12 cellular contexts compared by ENCODE assay signal in genomic region chr21:46022551-46023107, GRCh38. TPM values are rescaled to one million over a fixed set of nuclear protein-coding genes. Genes with fewer than 3 reads are reported as not detected.
A peak's percentile ranks its signal among the peaks of the same experiment; 100 is the strongest.
DNase-seq lines count a peak whose midpoint lies in the region; ATAC-seq and TF ChIP-seq lines count a peak whose summit lies in the region.
"Had no signal": no experiment of that assay in that cellular context is flagged by ENCODE, and none has a peak within 500 bp of the region (broad histone marks: within the 10 kb centered on the region; RNA-seq: fewer than 3 reads in every experiment).

No MANE protein-coding gene starts in this region.

- TF ChIP-seq CTCF in SK-N-SH (IDR thresholded peaks at IDR 0.05) (no peak), Peyer's patch (IDR thresholded peaks at IDR 0.05) (no peak), transverse colon (IDR thresholded peaks at IDR 0.05) (no peak), natural killer cell (IDR thresholded peaks at IDR 0.05) (no peak)

- H3K79me2 ChIP-seq in SK-N-SH (ENCODE audit: insufficient read depth) = no peaks in the 10 kb centered on the region

- TF ChIP-seq RAD21 in SK-N-SH (IDR thresholded peaks at IDR 0.05; ENCODE audit: low read length) = no peak

- no peaks in the 10 kb centered on the region for H3K9me3 Mint-ChIP-seq in natural killer cell
- H3K9me3 Mint-ChIP-seq in CD4-positive, alpha-beta memory T cell = no peaks in the 10 kb centered on the region
- H3K9me3 Mint-ChIP-seq: activated naive CD4-positive, alpha-beta T cell treated with anti-CD3 and anti-CD28 coated beads, Interleukin-2, amount 50 U/mL, for 24 hours had no signal

- H3K27ac ChIP-seq in SK-N-SH (ENCODE audit: low read depth in 2 of 2, low read length in 1 of 2) (no peak overlapping the region), Peyer's patch (peak overlapping the region in 3 of 4 donors; percentile 28 to 77 (median 57)), transverse colon (peak overlapping the region; percentile 82 to 90 (median 86))
- no peak overlapping the region for H3K27ac ChIP-seq in CD4-positive, alpha-beta memory T cell (ENCODE audit: low read depth, low read length)
- H3K27ac ChIP-seq: SK-N-MC had no signal

- no peaks in the 10 kb centered on the region for H3K36me3 Mint-ChIP-seq in natural killer cell
- no peaks in the 10 kb centered on the region for H3K36me3 Mint-ChIP-seq in CD4-positive, alpha-beta memory T cell
- H3K36me3 Mint-ChIP-seq: activated naive CD4-positive, alpha-beta T cell treated with anti-CD3 and anti-CD28 coated beads, Interleukin-2, amount 50 U/mL, for 24 hours; IgD-negative memory B cell had no signal

- no peak overlapping the region for H3K4me2 ChIP-seq in SK-N-SH

- H3K9ac ChIP-seq in SK-N-SH = no peak overlapping the region

- H3K4me3 ChIP-seq in SK-N-SH (ENCODE audit: low read depth in 2 of 2, low read length in 1 of 2) (no peak overlapping the region), Peyer's patch (no peak overlapping the region), transverse colon (no peak overlapping the region)
- H3K4me3 ChIP-seq in CD4-positive, alpha-beta memory T cell (ENCODE audit: low read length in 2 of 2) = no peak overlapping the region
- H3K4me3 ChIP-seq: SK-N-MC had no signal

- intact Hi-C loops in transverse colon (cut with DNase I; ENCODE audit: low total_unique reads) = loop anchor here (10.0 kb wide), 1 partner anchor 48 kb away; no protein-coding TSS in a partner anchor
- intact Hi-C loops in natural killer cell (cut with micrococcal nuclease) = no loop called here
- intact Hi-C loops in CD4-positive, alpha-beta memory T cell (cut with micrococcal nuclease) = no loop called here

- TF ChIP-seq EP300 in SK-N-SH (IDR thresholded peaks at IDR 0.05; ENCODE audit: borderline replicate concordance in 1 of 2, low read depth in 1 of 2, low read length in 1 of 2) = no peak
- no peak for TF ChIP-seq EP300 in transverse colon (IDR thresholded peaks at IDR 0.05; ENCODE audit: low read depth)

- H3K27me3 Mint-ChIP-seq in natural killer cell (ENCODE audit: low read depth in 2 of 2) = peaks cover 17 to 57% of the 10 kb centered on the region in 2 donors
- H3K27me3 Mint-ChIP-seq in CD4-positive, alpha-beta memory T cell = peaks cover 19 to 22% of the 10 kb centered on the region in 2 donors

- TF ChIP-seq POLR2A in Peyer's patch (IDR thresholded peaks at IDR 0.05) = no peak
- TF ChIP-seq POLR2A in transverse colon (IDR thresholded peaks at IDR 0.05) = no peak

- H3K9me3 ChIP-seq in SK-N-SH (no peaks in the 10 kb centered on the region), Peyer's patch (no peaks in the 10 kb centered on the region), transverse colon (no peaks in the 10 kb centered on the region)
- no peaks in the 10 kb centered on the region for H3K9me3 ChIP-seq in CD4-positive, alpha-beta memory T cell (ENCODE audit: control insufficient read depth in 1 of 2, low read length in 2 of 2)

- H3K4me1 ChIP-seq in SK-N-SH (ENCODE audit: control insufficient read depth in 1 of 2, insufficient read depth in 2 of 2, low read depth in 1 of 2, low read length in 1 of 2) (no peaks in the 10 kb centered on the region; a peak in 1 of 4 replicates), Peyer's patch (no peaks in the 10 kb centered on the region), transverse colon (peaks cover 15 to 50% (median 16%) of the 10 kb centered on the region in 4 donors)
- no peaks in the 10 kb centered on the region for H3K4me1 ChIP-seq in CD4-positive, alpha-beta memory T cell (ENCODE audit: insufficient read depth, low read length)

- POLR2A ChIA-PET in SK-N-SH (lab: Yijun Ruan, JAX) = interaction anchor here (0.6 kb wide), 1 partner anchor 41 kb away, joined by 3 read pairs; the partner anchor contains the start of gene COL6A1
- POLR2A ChIA-PET in CD4-positive, alpha-beta memory T cell (lab: Charles Lee; ENCODE audit: partially characterized antibody) = no interaction called here

- CTCF ChIA-PET in SK-N-SH (lab: Yijun Ruan, JAX) = interaction anchor here (0.8 to 1.7 kb wide), 3 partner anchors 10 to 467 kb away, joined by 3 to 4 read pairs (median 3); no protein-coding TSS in a partner anchor
- CTCF ChIA-PET in CD4-positive, alpha-beta memory T cell (lab: Charles Lee; ENCODE audit: partially characterized antibody) = interaction anchor here (1.6 kb wide), 1 partner anchor 9 kb away, joined by 4 read pairs; no protein-coding TSS in a partner anchor

- H3K27ac Mint-ChIP-seq in natural killer cell = no peak overlapping the region
- H3K27ac Mint-ChIP-seq in CD4-positive, alpha-beta memory T cell = no peak overlapping the region
- H3K27ac Mint-ChIP-seq: activated naive CD4-positive, alpha-beta T cell treated with anti-CD3 and anti-CD28 coated beads, Interleukin-2, amount 50 U/mL, for 24 hours had no signal

- 90% methylated on average over 4 of the region's 19 CpGs for WGBS in SK-N-SH (ENCODE audit: low lambda C conversion rate)
- WGBS in transverse colon (ENCODE audit: low coverage in 1 of 2), 2 donors = 83% methylated on average over 12 of the region's 19 CpGs; no CpG with 5 or more reads in 1 of the 2 donors

- ATAC-seq in SK-N-SH treated with all-trans-retinoic acid at 6 μM for 48 hours = no peak; the same call in 2 of the 3 replicates
- no peak for ATAC-seq in natural killer cell
- no peak for ATAC-seq in GM19463 (IDR thresholded peaks at IDR 0.05; ENCODE audit: unreplicated experiment)

- no peaks in the 10 kb centered on the region; the same call in 1 of the 2 replicates for H3K27me3 ChIP-seq in SK-N-SH (ENCODE audit: insufficient read depth)
- H3K27me3 ChIP-seq in Peyer's patch = no peaks in the 10 kb centered on the region
- no peaks in the 10 kb centered on the region for H3K27me3 ChIP-seq in transverse colon
- H3K27me3 ChIP-seq in CD4-positive, alpha-beta memory T cell (ENCODE audit: insufficient read depth, low read length) = no peaks in the 10 kb centered on the region

- H3K36me3 ChIP-seq in SK-N-SH (replicated peaks in 1 of 2; ENCODE audit: control insufficient read depth in 1 of 2, insufficient read depth in 2 of 2, low read length in 1 of 2) = no peaks in the 10 kb centered on the region
- no peaks in the 10 kb centered on the region for H3K36me3 ChIP-seq in Peyer's patch
- H3K36me3 ChIP-seq in transverse colon = no peaks in the 10 kb centered on the region
- H3K36me3 ChIP-seq in CD4-positive, alpha-beta memory T cell (ENCODE audit: insufficient read depth, low read length) = no peaks in the 10 kb centered on the region

- no peak overlapping the region for H2AFZ ChIP-seq in SK-N-SH (ENCODE audit: low read depth)

- H3K4me3 Mint-ChIP-seq in natural killer cell = no peak overlapping the region
- H3K4me3 Mint-ChIP-seq in CD4-positive, alpha-beta memory T cell = no peak overlapping the region
- H3K4me3 Mint-ChIP-seq: activated naive CD4-positive, alpha-beta T cell treated with anti-CD3 and anti-CD28 coated beads, Interleukin-2, amount 50 U/mL, for 24 hours; IgD-negative memory B cell had no signal

- in situ Hi-C loops in transverse colon (cut with MboI; ENCODE audit: low pct_ligation_motif_present in 1 of 4, low pct_unique_long_range_greater_than_20kb in 1 of 4, low sequenced_read_pairs in 3 of 4) = no loop called here

- no peaks in the 10 kb centered on the region for H3F3A ChIP-seq in SK-N-SH (replicated peaks; ENCODE audit: insufficient read depth)

- no peak for DNase-seq in SK-N-SH
- no peak for DNase-seq in Peyer's patch
- peak; percentile 48 for DNase-seq in islet precursor cell
- no peak for DNase-seq in transverse colon
- DNase-seq in natural killer cell = no peak
- DNase-seq in CD4-positive, alpha-beta memory T cell = no peak
- DNase-seq: activated CD4-positive, alpha-beta T cell treated with anti-CD3 and anti-CD28 coated beads for 4 hours had no signal

- H3K9me2 ChIP-seq in SK-N-SH = no peaks in the 10 kb centered on the region

- H4K20me1 ChIP-seq in SK-N-SH (ENCODE audit: insufficient read depth) = no peaks in the 10 kb centered on the region

- H3K4me1 Mint-ChIP-seq in natural killer cell = no peaks in the 10 kb centered on the region
- no peaks in the 10 kb centered on the region for H3K4me1 Mint-ChIP-seq in CD4-positive, alpha-beta memory T cell
- H3K4me1 Mint-ChIP-seq: activated naive CD4-positive, alpha-beta T cell treated with anti-CD3 and anti-CD28 coated beads, Interleukin-2, amount 50 U/mL, for 24 hours; IgD-negative memory B cell had no signal

TF ChIP-seq in SK-N-SH, 30 proteins besides CTCF, POLR2A, EP300 and RAD21:
- no peak for TF ChIP-seq JUND (IDR thresholded peaks at IDR 0.05)
- TF ChIP-seq, protein P1, sequence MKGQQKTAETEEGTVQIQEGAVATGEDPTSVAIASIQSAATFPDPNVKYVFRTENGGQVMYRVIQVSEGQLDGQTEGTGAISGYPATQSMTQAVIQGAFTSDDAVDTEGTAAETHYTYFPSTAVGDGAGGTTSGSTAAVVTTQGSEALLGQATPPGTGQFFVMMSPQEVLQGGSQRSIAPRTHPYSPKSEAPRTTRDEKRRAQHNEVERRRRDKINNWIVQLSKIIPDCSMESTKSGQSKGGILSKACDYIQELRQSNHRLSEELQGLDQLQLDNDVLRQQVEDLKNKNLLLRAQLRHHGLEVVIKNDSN (IDR thresholded peaks at IDR 0.05; ENCODE audit: borderline replicate concordance, low read depth) = peak; percentile 58; the same call in 1 of the 2 replicates

TF ChIP-seq in SK-N-SH treated with all-trans-retinoic acid at 6 μM for 48 hours, 23 proteins besides CTCF, POLR2A, EP300 and RAD21:
- TF ChIP-seq BACH2 (CRISPR knock-in tag; IDR thresholded peaks at IDR 0.05; ENCODE audit: borderline replicate concordance) (no peak), ZFP3 (CRISPR knock-in tag; IDR thresholded peaks at IDR 0.05) (no peak)
- TF ChIP-seq, protein P2, sequence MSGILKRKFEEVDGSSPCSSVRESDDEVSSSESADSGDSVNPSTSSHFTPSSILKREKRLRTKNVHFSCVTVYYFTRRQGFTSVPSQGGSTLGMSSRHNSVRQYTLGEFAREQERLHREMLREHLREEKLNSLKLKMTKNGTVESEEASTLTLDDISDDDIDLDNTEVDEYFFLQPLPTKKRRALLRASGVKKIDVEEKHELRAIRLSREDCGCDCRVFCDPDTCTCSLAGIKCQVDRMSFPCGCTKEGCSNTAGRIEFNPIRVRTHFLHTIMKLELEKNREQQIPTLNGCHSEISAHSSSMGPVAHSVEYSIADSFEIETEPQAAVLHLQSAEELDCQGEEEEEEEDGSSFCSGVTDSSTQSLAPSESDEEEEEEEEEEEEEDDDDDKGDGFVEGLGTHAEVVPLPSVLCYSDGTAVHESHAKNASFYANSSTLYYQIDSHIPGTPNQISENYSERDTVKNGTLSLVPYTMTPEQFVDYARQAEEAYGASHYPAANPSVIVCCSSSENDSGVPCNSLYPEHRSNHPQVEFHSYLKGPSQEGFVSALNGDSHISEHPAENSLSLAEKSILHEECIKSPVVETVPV (CRISPR knock-in tag; IDR thresholded peaks at IDR 0.05) = no peak

RNA-seq across cellular contexts. Expression of gene COL6A1, which starts 41.1 kb away (rescaled TPM):
- 37.3 and 107 TPM in 2 replicates for polyA plus RNA-seq in SK-N-SH (2012; rRNA removed)
- 34.3 and 65.0 TPM in 2 replicates for polyA plus RNA-seq in SK-N-SH (2012; cell fraction: cytosol; rRNA removed)
- 241 and 268 TPM in 2 replicates for polyA plus RNA-seq in SK-N-SH (2012; cell fraction: nucleus; rRNA removed)
- total RNA-seq in Peyer's patch = 100 to 1,000 TPM in 3 of 4 donors, 10 to 100 TPM in 1; 37.7 to 458 (median 161) TPM
- total RNA-seq in transverse colon = 100 to 1,000 TPM; 166 to 580 (median 346) TPM
- 1 to 10 TPM; 1.0 to 5.2 (median 2.5) TPM for total RNA-seq in natural killer cell
- total RNA-seq in CD4-positive, alpha-beta memory T cell = 1 to 10 TPM; 5.2 to 6.0 TPM
- under 1 TPM in 1 of 2 donors, not detected in 1; 0.87 TPM for polyA plus RNA-seq in CD4-positive, alpha-beta memory T cell
- polyA plus RNA-seq: IgD-negative memory B cell had no signal

Comparison
In these comparisons a context has a peak if more than half of its experiments do, and no peak if none do; other contexts are left out.
1. H3K27ac ChIP-seq: peak in Peyer's patch (3 of 4) and transverse colon (4 of 4); none in SK-N-SH (0 of 2) and CD4-positive, alpha-beta memory T cell (single experiment).
2. RNA of gene COL6A1, which starts 41.1 kb away (total RNA-seq): 166 to 580 TPM in transverse colon and 37.7 to 458 TPM in Peyer's patch; 5.2 to 6.0 TPM in CD4-positive, alpha-beta memory T cell and 1.0 to 5.2 TPM in natural killer cell; every median in the first group is over 4 times any median in the second.